ENCODE assay signal across 10 cellular contexts in genomic region chrX:64885850-64886249, GRCh38.
DNase-seq lines count a peak whose midpoint lies in the region; ATAC-seq and TF ChIP-seq lines count a peak whose summit lies in the region.
"Had no signal": no experiment of that assay in that cellular context is flagged by ENCODE, and none has a peak within 500 bp of the region (broad histone marks: within the 10 kb centered on the region; RNA-seq: fewer than 3 reads in every experiment).

No MANE protein-coding gene starts in this region.

- no peaks in the 10 kb centered on the region for H3K4me1 Mint-ChIP-seq in activated CD4-positive, alpha-beta T cell treated with anti-CD3 and anti-CD28 coated beads, Interleukin-2, amount 10 ng/mL, durations not matched to agents 24 days and 14 days
- H3K4me1 Mint-ChIP-seq: immature natural killer cell had no signal

- peaks cover 7% of the 10 kb centered on the region for H3K9me3 Mint-ChIP-seq in activated CD4-positive, alpha-beta T cell treated with anti-CD3 and anti-CD28 coated beads, Interleukin-2, amount 10 ng/mL, durations not matched to agents 24 days and 14 days

- no peak overlapping the region for H3K27ac ChIP-seq in tibial artery

- no peaks in the 10 kb centered on the region for H3K27me3 ChIP-seq in tibial artery

- no peaks in the 10 kb centered on the region for H3K27me3 Mint-ChIP-seq in activated CD4-positive, alpha-beta T cell treated with anti-CD3 and anti-CD28 coated beads, Interleukin-2, amount 10 ng/mL, durations not matched to agents 24 days and 14 days

- no peak overlapping the region for H3K4me3 Mint-ChIP-seq in activated CD4-positive, alpha-beta T cell treated with anti-CD3 and anti-CD28 coated beads, Interleukin-2, amount 10 ng/mL, durations not matched to agents 24 days and 14 days
- H3K4me3 Mint-ChIP-seq: immature natural killer cell had no signal

- H3K36me3 ChIP-seq in tibial artery: no peaks in the 10 kb centered on the region

- no peak overlapping the region for H3K27ac Mint-ChIP-seq in activated CD4-positive, alpha-beta T cell treated with anti-CD3 and anti-CD28 coated beads, Interleukin-2, amount 10 ng/mL, durations not matched to agents 24 days and 14 days
- H3K27ac Mint-ChIP-seq: immature natural killer cell had no signal

- no peaks in the 10 kb centered on the region for H3K9me3 ChIP-seq in tibial artery

- ATAC-seq in GM21529 (IDR thresholded peaks at IDR 0.05; ENCODE audit: unreplicated experiment): peak; percentile 73

- intact Hi-C loops in activated CD4-positive, alpha-beta T cell treated with anti-CD3 and anti-CD28 coated beads, Interleukin-2, amount 10 ng/mL, durations not matched to agents 24 days and 14 days (cut with micrococcal nuclease): no loop called here
- intact Hi-C loops in tibial artery (cut with DNase I; ENCODE audit: low total_unique reads): no loop called here

- no peaks in the 10 kb centered on the region for H3K36me3 Mint-ChIP-seq in activated CD4-positive, alpha-beta T cell treated with anti-CD3 and anti-CD28 coated beads, Interleukin-2, amount 10 ng/mL, durations not matched to agents 24 days and 14 days (ENCODE audit: low read depth)
- H3K36me3 Mint-ChIP-seq: immature natural killer cell had no signal

- H3K4me3 ChIP-seq in tibial artery: no peak overlapping the region

- DNase-seq in CMK (ENCODE audit: low read depth) (peak; percentile 8), RPMI8226 (peak; percentile 9), iPS DF 19.7 (ENCODE audit: low read depth, low spot score) (peak; percentile 3), NCI-H1105 treated with DMSO at 0.1 percent for 48 hours (lab: John Stamatoyannopoulos, UW) (no peak), LoVo (ENCODE audit: low spot score) (no peak), tibial artery (no peak)
- DNase-seq in activated CD4-positive, alpha-beta T cell treated with anti-CD3 and anti-CD28 coated beads, Interleukin-2, amount 10 ng/mL, durations not matched to agents 24 days and 14 days: no peak
- DNase-seq: stimulated activated CD4-positive, alpha-beta T cell treated with anti-CD3 and anti-CD28 coated beads, Interleukin-4, amount 100 ng/mL, for 1 hour had no signal

- no peaks in the 10 kb centered on the region for H3K4me1 ChIP-seq in tibial artery

- no peak for TF ChIP-seq CTCF in tibial artery (IDR thresholded peaks at IDR 0.05)

Comparison
In these comparisons a context has a peak if more than half of its experiments do, and no peak if none do; other contexts are left out.
1. DNase-seq: peak in CMK (single experiment), RPMI8226 (single experiment) and iPS DF 19.7 (single experiment); none in NCI-H1105 treated with DMSO at 0.1 percent for 48 hours (single experiment), LoVo (single experiment), activated CD4-positive, alpha-beta T cell treated with anti-CD3 and anti-CD28 coated beads, Interleukin-2, amount 10 ng/mL, durations not matched to agents 24 days and 14 days (single experiment) and tibial artery (0 of 2).